ENCODE assay signal across 9 cellular contexts in the genomic region with DNA sequence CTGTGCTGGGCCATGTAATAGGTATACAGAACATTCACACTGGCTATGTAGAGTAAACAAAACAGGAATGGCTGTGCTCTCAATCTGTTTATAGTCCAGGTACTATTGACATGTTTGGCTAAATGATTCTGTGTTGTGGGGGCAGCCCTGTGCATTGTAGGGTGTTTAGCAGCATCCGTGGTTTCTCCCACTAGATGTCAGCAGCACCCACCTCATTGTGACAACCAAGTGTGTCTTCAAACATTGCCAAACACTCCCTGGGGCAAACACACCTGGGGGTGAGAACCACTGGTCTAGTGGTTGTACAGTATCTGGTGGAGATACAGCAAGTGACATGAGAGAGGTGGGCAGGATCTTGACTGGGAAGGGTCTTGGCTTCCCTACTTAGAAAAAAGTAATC.
DNase-seq lines count a peak whose midpoint lies in the region; ATAC-seq, FAIRE-seq and TF ChIP-seq lines count a peak whose summit lies in the region.
"Had no signal": no experiment of that assay in that cellular context is flagged by ENCODE, and none has a peak within 500 bp of the region (broad histone marks: within the 10 kb centered on the region; RNA-seq: fewer than 3 reads in every experiment).

No MANE protein-coding gene starts in this region.

- WGBS in HepG2 (ENCODE audit: low lambda C conversion rate): 0% methylated on average over 1 of the region's 1 CpG

- DNase-seq in GM10248 (ENCODE audit: extremely low spot score): no peak
- DNase-seq in HCT116 (ENCODE audit: low read depth, low spot score): peak; percentile 10
- peak; percentile 16 to 24 for DNase-seq in SHP77 (lab: John Stamatoyannopoulos, UW)
- peak; percentile 11 for DNase-seq in HepG2 (ENCODE audit: low spot score)
- no peak for DNase-seq in colonic mucosa
- no peak for DNase-seq in posterior vena cava (ENCODE audit: low spot score)
- DNase-seq in DMS153 (lab: John Stamatoyannopoulos, UW): no peak
- DNase-seq in naive thymus-derived CD8-positive, alpha-beta T cell: no peak

- H3K9ac ChIP-seq in HCT116 (ENCODE audit: low read length): no peak overlapping the region
- no peak overlapping the region for H3K9ac ChIP-seq in HepG2 (ENCODE audit: insufficient read depth, low read depth, low read length)
- H3K9ac ChIP-seq in colonic mucosa (ENCODE audit: low read depth in 2 of 2, low read length in 2 of 2): no peak overlapping the region

- CTCF ChIA-PET in GM10248 (lab: Yijun Ruan, JAX): interaction anchor here (1.2 to 1.8 kb wide), 2 partner anchors 145 to 265 kb away, joined by 6 to 7 read pairs; no protein-coding TSS in a partner anchor
- CTCF ChIA-PET in HCT116 (lab: Charles Lee): interaction anchor here (0.9 to 1.0 kb wide), 2 partner anchors 125 to 265 kb away, joined by 3 read pairs; no protein-coding TSS in a partner anchor
- CTCF ChIA-PET in HepG2 (lab: Yijun Ruan, JAX; ENCODE audit: low intra/inter-chr PET ratio, low total read pairs): no interaction called here

- RAD21 ChIA-PET in HCT116 (lab: Charles Lee; ENCODE audit: low non-redundant PET in 1 of 2, low total read pairs in 2 of 2, uncharacterized antibody in 2 of 2, unreplicated experiment in 2 of 2): no interaction called here

- TF ChIP-seq RAD21 in HCT116 (IDR thresholded peaks at IDR 0.05; ENCODE audit: low read depth): peak; percentile 51
- no peak for TF ChIP-seq RAD21 in HepG2 (CRISPR knock-in tag; IDR thresholded peaks at IDR 0.05)

- no peak overlapping the region for H2AFZ ChIP-seq in HCT116 (ENCODE audit: low read depth, low read length, poor library complexity, severe bottlenecking)
- no peak overlapping the region for H2AFZ ChIP-seq in HepG2 (ENCODE audit: low read length)

- H3K27me3 Mint-ChIP-seq in naive thymus-derived CD8-positive, alpha-beta T cell: peaks cover 2 to 7% (median 2%) of the 10 kb centered on the region in 5 donors
- H3K27me3 Mint-ChIP-seq: activated naive CD8-positive, alpha-beta T cell had no signal

- H4K20me1 ChIP-seq in HCT116 (ENCODE audit: insufficient read depth) (no peaks in the 10 kb centered on the region), HepG2 (ENCODE audit: insufficient read depth, low read length) (no peaks in the 10 kb centered on the region)

- intact Hi-C loops in HCT116 (cut with micrococcal nuclease): loop anchor here (5.0 kb wide), 1 partner anchor 145 kb away; no protein-coding TSS in a partner anchor
- intact Hi-C loops in HepG2 (cut with micrococcal nuclease; ENCODE audit: unreplicated experiment): no loop called here
- intact Hi-C loops in colonic mucosa (cut with DNase I): no loop called here
- intact Hi-C loops in posterior vena cava (cut with DNase I): no loop called here

- no peaks in the 10 kb centered on the region for H3K36me3 Mint-ChIP-seq in naive thymus-derived CD8-positive, alpha-beta T cell
- H3K36me3 Mint-ChIP-seq: activated naive CD8-positive, alpha-beta T cell had no signal

- POLR2A ChIA-PET in GM10248 (lab: Yijun Ruan, JAX): no interaction called here
- POLR2A ChIA-PET in HCT116 (lab: Charles Lee): no interaction called here
- POLR2A ChIA-PET in HepG2 (lab: Yijun Ruan, JAX): no interaction called here
- POLR2A ChIA-PET in naive thymus-derived CD8-positive, alpha-beta T cell (lab: Charles Lee): no interaction called here

- H3K9me3 Mint-ChIP-seq in naive thymus-derived CD8-positive, alpha-beta T cell: no peaks in the 10 kb centered on the region

- H3K79me2 ChIP-seq in HCT116 (ENCODE audit: insufficient read depth, low read length) (no peaks in the 10 kb centered on the region), HepG2 (ENCODE audit: insufficient read depth, low read length) (no peaks in the 10 kb centered on the region)

- FAIRE-seq in HepG2 (lab: Jason Lieb, UNC): peak; percentile 66

- in situ Hi-C loops in HepG2 (cut with HindIII; ENCODE audit: extremely low pct_ligation_motif_present, low pct_unique_long_range_greater_than_20kb): loop anchor here (10.0 to 25.0 kb wide), 2 partner anchors 262 to 1785 kb away; no protein-coding TSS in a partner anchor

- ATAC-seq in HCT116 (peak; percentile 89), HepG2 (peak; percentile 88)
- ATAC-seq in naive thymus-derived CD8-positive, alpha-beta T cell: no peak

- BruUV-seq in HCT116 (replicated peaks; lab: Mats Ljungman, UMichigan) (no TSS peak), HepG2 (replicated peaks; lab: Mats Ljungman, UMichigan) (no TSS peak)

- H3K4me2 ChIP-seq in HCT116 (ENCODE audit: low read length): no peak overlapping the region
- H3K4me2 ChIP-seq in HepG2 (ENCODE audit: low read depth, low read length): no peak overlapping the region

- H3K9me3 ChIP-seq in HCT116 (ENCODE audit: control insufficient read depth in 1 of 2, insufficient read depth in 1 of 2, low read depth in 1 of 2, low read length in 2 of 2) (no peaks in the 10 kb centered on the region), HepG2 (ENCODE audit: low read length) (no peaks in the 10 kb centered on the region), colonic mucosa (no peaks in the 10 kb centered on the region)

- TF ChIP-seq POLR2A in HCT116 (IDR thresholded peaks at IDR 0.05; ENCODE audit: borderline replicate concordance, extremely low read depth, insufficient read depth, insufficient read length) (no peak), HepG2 (IDR thresholded peaks at IDR 0.05; ENCODE audit: insufficient read depth in 1 of 2, low read depth in 2 of 2, low read length in 2 of 2) (no peak)

- H3K4me3 ChIP-seq in HCT116 (replicated peaks in 1 of 2; ENCODE audit: low read depth in 1 of 2, low read length in 2 of 2): no peak overlapping the region
- no peak overlapping the region for H3K4me3 ChIP-seq in HepG2 (replicated peaks in 1 of 3; ENCODE audit: insufficient read depth in 1 of 3, low read depth in 2 of 3, low read length in 3 of 3)
- H3K4me3 ChIP-seq in colonic mucosa: no peak overlapping the region

- H3K4me1 ChIP-seq in HCT116 (ENCODE audit: control insufficient read depth in 1 of 2, insufficient read depth in 2 of 2, low read length in 2 of 2) (no peaks in the 10 kb centered on the region), HepG2 (ENCODE audit: insufficient read depth, low read length) (no peaks in the 10 kb centered on the region), colonic mucosa (no peaks in the 10 kb centered on the region)

- H3K27ac Mint-ChIP-seq in naive thymus-derived CD8-positive, alpha-beta T cell: no peak overlapping the region
- H3K27ac Mint-ChIP-seq: activated naive CD8-positive, alpha-beta T cell had no signal

- no peaks in the 10 kb centered on the region for H3K4me1 Mint-ChIP-seq in naive thymus-derived CD8-positive, alpha-beta T cell

- H3K27ac ChIP-seq in HCT116 (ENCODE audit: low read depth, low read length) (no peak overlapping the region), HepG2 (ENCODE audit: extremely low read length, insufficient read depth, low read length) (no peak overlapping the region), colonic mucosa (no peak overlapping the region)

- H3K4me3 Mint-ChIP-seq in naive thymus-derived CD8-positive, alpha-beta T cell: no peak overlapping the region
- H3K4me3 Mint-ChIP-seq: activated naive CD8-positive, alpha-beta T cell had no signal

- H3K9me2 ChIP-seq in HCT116 (ENCODE audit: insufficient read depth): no peaks in the 10 kb centered on the region

- H3K27me3 ChIP-seq in HCT116 (ENCODE audit: insufficient read depth, low read length) (peaks cover 55% of the 10 kb centered on the region), HepG2 (ENCODE audit: control insufficient read depth in 1 of 2, insufficient read depth in 2 of 2, low read length in 2 of 2) (peaks cover 0 to 3% of the 10 kb centered on the region in 2 experiments; a peak in 1 of 5 replicates), colonic mucosa (no peaks in the 10 kb centered on the region)

- peak; percentile 28 for TF ChIP-seq CTCF in GM10248 (IDR thresholded peaks at IDR 0.05; ENCODE audit: control extremely low read depth, extremely low read depth, low read depth, missing control alignments)
- peak; percentile 35 to 52 (median 52); a peak in 5 of 6 replicates for TF ChIP-seq CTCF in HCT116 (IDR thresholded peaks at IDR 0.05 in 2 of 3, conservative IDR thresholded peaks at IDR 0.05 in 1 of 3; ENCODE audit: borderline replicate concordance in 1 of 3, insufficient read depth in 1 of 3, low read depth in 2 of 3, low read length in 2 of 3)
- peak; percentile 65 for TF ChIP-seq CTCF in HepG2 (CRISPR knock-in tag; IDR thresholded peaks at IDR 0.05)
- TF ChIP-seq CTCF in colonic mucosa (IDR thresholded peaks at IDR 0.05): no peak

- no peaks in the 10 kb centered on the region for H3K36me3 ChIP-seq in HCT116 (ENCODE audit: control insufficient read depth in 1 of 2, insufficient read depth in 2 of 2, low read length in 2 of 2)
- H3K36me3 ChIP-seq in HepG2 (replicated peaks in 1 of 2; ENCODE audit: control insufficient read depth in 1 of 2, insufficient read depth in 2 of 2, low read length in 2 of 2): no peaks in the 10 kb centered on the region
- no peaks in the 10 kb centered on the region for H3K36me3 ChIP-seq in colonic mucosa

- no peak for TF ChIP-seq EP300 in HepG2 (IDR thresholded peaks at IDR 0.05; ENCODE audit: low read depth in 2 of 2, low read length in 2 of 2)
- no peak for TF ChIP-seq EP300 in HepG2 (CRISPR knock-in tag; IDR thresholded peaks at IDR 0.05; ENCODE audit: borderline replicate concordance)

TF ChIP-seq in HCT116, 20 proteins besides CTCF, POLR2A, EP300 and RAD21 (continues in another document):
- TF ChIP-seq SRF (IDR thresholded peaks at IDR 0.05; ENCODE audit: low read depth): no peak
- TF ChIP-seq, protein P1, sequence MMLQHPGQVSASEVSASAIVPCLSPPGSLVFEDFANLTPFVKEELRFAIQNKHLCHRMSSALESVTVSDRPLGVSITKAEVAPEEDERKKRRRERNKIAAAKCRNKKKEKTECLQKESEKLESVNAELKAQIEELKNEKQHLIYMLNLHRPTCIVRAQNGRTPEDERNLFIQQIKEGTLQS (IDR thresholded peaks at IDR 0.05): no peak

TF ChIP-seq in HepG2, 621 proteins besides CTCF, POLR2A, EP300 and RAD21 (continues in another document):
- peak; percentile 63 for TF ChIP-seq STAG1 (CRISPR knock-in tag; IDR thresholded peaks at IDR 0.05)
- TF ChIP-seq, protein P2, sequence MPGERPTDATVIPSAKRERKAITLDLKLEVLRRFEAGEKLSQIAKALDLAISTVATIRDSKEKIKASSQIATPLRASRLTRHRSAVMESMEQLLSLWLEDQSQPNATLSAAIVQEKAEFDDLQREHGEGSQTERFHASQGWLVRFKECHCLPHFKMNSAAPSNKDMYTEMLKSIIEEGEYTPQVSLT (CRISPR knock-in tag; IDR thresholded peaks at IDR 0.05; ENCODE audit: borderline replicate concordance, low read depth): no peak
- TF ChIP-seq ZNF460 (CRISPR knock-in tag; IDR thresholded peaks at IDR 0.05; ENCODE audit: borderline replicate concordance): no peak
- TF ChIP-seq ESRRA (CRISPR knock-in tag; IDR thresholded peaks at IDR 0.05; ENCODE audit: low read depth): no peak
- TF ChIP-seq ZNF839 (CRISPR knock-in tag; IDR thresholded peaks at IDR 0.05; ENCODE audit: borderline replicate concordance): no peak

Comparison
In these comparisons a context has a peak if more than half of its experiments do, and no peak if none do; other contexts are left out.
1. DNase-seq: peak in HCT116 (single experiment), SHP77 (2 of 2) and HepG2 (single experiment); none in GM10248 (single experiment), colonic mucosa (single experiment), posterior vena cava (single experiment), DMS153 (single experiment) and naive thymus-derived CD8-positive, alpha-beta T cell (0 of 10).
2. ATAC-seq: peak in HCT116 (single experiment) and HepG2 (single experiment); none in naive thymus-derived CD8-positive, alpha-beta T cell (0 of 2).